Comparison of ENCODE assay signal across 10 cellular contexts in genomic region chr9:2066312-2067273, GRCh38. TPM values are rescaled to one million over a fixed set of nuclear protein-coding genes. Genes with fewer than 3 reads are reported as not detected.
DNase-seq lines count a peak whose midpoint lies in the region; ATAC-seq and TF ChIP-seq lines count a peak whose summit lies in the region.
"Had no signal": no experiment of that assay in that cellular context is flagged by ENCODE, and none has a peak within 500 bp of the region (broad histone marks: within the 10 kb centered on the region; RNA-seq: fewer than 3 reads in every experiment).

No MANE protein-coding gene starts in this region.

- CTCF ChIA-PET in activated CD4-positive, alpha-beta T cell treated with anti-CD3 and anti-CD28 coated beads, Interleukin-2, amount 10 ng/mL, durations not matched to agents 7 days and 5 days (lab: Charles Lee) = no interaction called here

- H3K4me1 ChIP-seq in RWPE2 (ENCODE audit: insufficient read depth, poor library complexity, severe bottlenecking) = no peaks in the 10 kb centered on the region
- H3K4me1 ChIP-seq: Caco-2 had no signal

- peak; percentile 7 for TF ChIP-seq CTCF in RWPE2 (IDR thresholded peaks at IDR 0.05; ENCODE audit: poor library complexity, severe bottlenecking)
- no peak for TF ChIP-seq CTCF in progenitor cell of endocrine pancreas (IDR thresholded peaks at IDR 0.05; ENCODE audit: unreplicated experiment)

- H3K27me3 ChIP-seq in RWPE2 (ENCODE audit: insufficient read depth, poor library complexity, severe bottlenecking) = no peaks in the 10 kb centered on the region

- H3K9me3 Mint-ChIP-seq in activated CD4-positive, alpha-beta T cell treated with anti-CD3 and anti-CD28 coated beads, Interleukin-2, amount 10 ng/mL, durations not matched to agents 7 days and 5 days = no peaks in the 10 kb centered on the region
- no peaks in the 10 kb centered on the region for H3K9me3 Mint-ChIP-seq in stimulated activated memory B cell treated with anti-CD40 and anti-IgM and Interleukin-4, amounts not matched to agents 10 μg/mL and 1 μg/mL and 100 μg/mL, for 72 hours
- H3K9me3 Mint-ChIP-seq in progenitor cell of endocrine pancreas (ENCODE audit: low read depth) = no peaks in the 10 kb centered on the region

- no peak overlapping the region for H3K4me3 Mint-ChIP-seq in activated CD4-positive, alpha-beta T cell treated with anti-CD3 and anti-CD28 coated beads, Interleukin-2, amount 10 ng/mL, durations not matched to agents 7 days and 5 days
- no peak overlapping the region for H3K4me3 Mint-ChIP-seq in stimulated activated memory B cell treated with anti-CD40 and anti-IgM and Interleukin-4, amounts not matched to agents 10 μg/mL and 1 μg/mL and 100 μg/mL, for 72 hours
- H3K4me3 Mint-ChIP-seq in progenitor cell of endocrine pancreas (ENCODE audit: low read depth) = no peak overlapping the region

- POLR2A ChIA-PET in activated CD4-positive, alpha-beta T cell treated with anti-CD3 and anti-CD28 coated beads, Interleukin-2, amount 10 ng/mL, durations not matched to agents 7 days and 5 days (lab: Charles Lee) = no interaction called here

- no peak overlapping the region for H3K4me3 ChIP-seq in RWPE2 (ENCODE audit: severe bottlenecking)

- DNase-seq in activated CD4-positive, alpha-beta T cell treated with anti-CD3 and anti-CD28 coated beads, Interleukin-2, amount 10 ng/mL, durations not matched to agents 7 days and 5 days = peak; percentile 16
- no peak for DNase-seq in activated CD4-positive, alpha-beta T cell treated with anti-CD3 and anti-CD28 coated beads, Interleukin-2, amount 50 U/mL, for 4 hours
- DNase-seq in RWPE2 (ENCODE audit: low spot score) (no peak), Right ventricle myocardium superior (no peak), progenitor cell of endocrine pancreas (ENCODE audit: low spot score, unreplicated experiment) (no peak), hippocampal formation (lab: John Stamatoyannopoulos, UW) (no peak)
- DNase-seq: activated CD4-positive, CD25-positive, alpha-beta regulatory T cell had no signal

- intact Hi-C loops in Right ventricle myocardium superior (cut with DNase I) = no loop called here

- peaks cover 9% of the 10 kb centered on the region for H3K36me3 ChIP-seq in RWPE2 (ENCODE audit: low read depth)

- no peak overlapping the region for H3K27ac ChIP-seq in RWPE2 (ENCODE audit: poor library complexity, severe bottlenecking)

- no peak overlapping the region for H3K27ac Mint-ChIP-seq in activated CD4-positive, alpha-beta T cell treated with anti-CD3 and anti-CD28 coated beads, Interleukin-2, amount 10 ng/mL, durations not matched to agents 7 days and 5 days
- peak overlapping the region; percentile 24 for H3K27ac Mint-ChIP-seq in stimulated activated memory B cell treated with anti-CD40 and anti-IgM and Interleukin-4, amounts not matched to agents 10 μg/mL and 1 μg/mL and 100 μg/mL, for 72 hours
- no peak overlapping the region for H3K27ac Mint-ChIP-seq in progenitor cell of endocrine pancreas

- 0 out of 3 replicates have a peak, but pooled peaks have one; percentile 23 for ATAC-seq in RWPE2 (ENCODE audit: low read depth)
- peak; percentile 36 for ATAC-seq in Right ventricle myocardium superior (ENCODE audit: poor library complexity)
- ATAC-seq in stimulated activated memory B cell treated with anti-CD40 and anti-IgM and Interleukin-4, amounts not matched to agents 10 μg/mL and 1 μg/mL and 100 μg/mL, for 72 hours = no peak
- ATAC-seq in HG02610 (IDR thresholded peaks at IDR 0.05; ENCODE audit: unreplicated experiment) = no peak

- H3K4me1 Mint-ChIP-seq in activated CD4-positive, alpha-beta T cell treated with anti-CD3 and anti-CD28 coated beads, Interleukin-2, amount 10 ng/mL, durations not matched to agents 7 days and 5 days = no peaks in the 10 kb centered on the region
- peaks cover 5% of the 10 kb centered on the region for H3K4me1 Mint-ChIP-seq in stimulated activated memory B cell treated with anti-CD40 and anti-IgM and Interleukin-4, amounts not matched to agents 10 μg/mL and 1 μg/mL and 100 μg/mL, for 72 hours
- peaks cover 8% of the 10 kb centered on the region for H3K4me1 Mint-ChIP-seq in progenitor cell of endocrine pancreas (ENCODE audit: low read depth)

- H3K9me3 ChIP-seq in RWPE2 (ENCODE audit: severe bottlenecking) = no peaks in the 10 kb centered on the region
- H3K9me3 ChIP-seq: Caco-2 had no signal

- H3K36me3 Mint-ChIP-seq in activated CD4-positive, alpha-beta T cell treated with anti-CD3 and anti-CD28 coated beads, Interleukin-2, amount 10 ng/mL, durations not matched to agents 7 days and 5 days (ENCODE audit: low read depth) = peaks cover 50% of the 10 kb centered on the region
- peaks cover 35% of the 10 kb centered on the region for H3K36me3 Mint-ChIP-seq in stimulated activated memory B cell treated with anti-CD40 and anti-IgM and Interleukin-4, amounts not matched to agents 10 μg/mL and 1 μg/mL and 100 μg/mL, for 72 hours
- H3K36me3 Mint-ChIP-seq in progenitor cell of endocrine pancreas (ENCODE audit: insufficient read depth) = peaks cover 4% of the 10 kb centered on the region

- H3K27me3 Mint-ChIP-seq in activated CD4-positive, alpha-beta T cell treated with anti-CD3 and anti-CD28 coated beads, Interleukin-2, amount 10 ng/mL, durations not matched to agents 7 days and 5 days = no peaks in the 10 kb centered on the region
- no peaks in the 10 kb centered on the region for H3K27me3 Mint-ChIP-seq in stimulated activated memory B cell treated with anti-CD40 and anti-IgM and Interleukin-4, amounts not matched to agents 10 μg/mL and 1 μg/mL and 100 μg/mL, for 72 hours
- H3K27me3 Mint-ChIP-seq in progenitor cell of endocrine pancreas = no peaks in the 10 kb centered on the region

RNA-seq across cellular contexts. Expression of gene SMARCA2, which starts 51.4 kb away (rescaled TPM):
- 100 to 1,000 TPM; 264 to 274 TPM for total RNA-seq in activated CD4-positive, alpha-beta T cell treated with anti-CD3 and anti-CD28 coated beads, Interleukin-2, amount 10 ng/mL, durations not matched to agents 7 days and 5 days
- total RNA-seq in Right ventricle myocardium superior (101 TPM), progenitor cell of endocrine pancreas (55.8 and 57.0 TPM in 2 replicates)

Comparison
In these comparisons a context has a peak if more than half of its experiments do, and no peak if none do; other contexts are left out.
1. ATAC-seq: peak in RWPE2 (single experiment) and Right ventricle myocardium superior (single experiment); none in stimulated activated memory B cell treated with anti-CD40 and anti-IgM and Interleukin-4, amounts not matched to agents 10 μg/mL and 1 μg/mL and 100 μg/mL, for 72 hours (single experiment) and HG02610 (single experiment).